ENCODE assay signal across 10 cellular contexts in genomic region chr7:15839415-15840100, GRCh38.
DNase-seq lines count a peak whose midpoint lies in the region; ATAC-seq, FAIRE-seq and TF ChIP-seq lines count a peak whose summit lies in the region.
"Had no signal": no experiment of that assay in that cellular context is flagged by ENCODE, and none has a peak within 500 bp of the region (broad histone marks: within the 10 kb centered on the region; RNA-seq: fewer than 3 reads in every experiment).

No MANE protein-coding gene starts in this region.

- ATAC-seq in naive B cell (ENCODE audit: low read depth in 2 of 2) (peak in 1 of 2 donors; percentile 36), GM19035 (IDR thresholded peaks at IDR 0.05; ENCODE audit: unreplicated experiment) (no peak)

- no peaks in the 10 kb centered on the region for H3F3A ChIP-seq in MM.1S (ENCODE audit: insufficient read depth, low read length)

- H3K9me3 ChIP-seq in MM.1S (replicated peaks; ENCODE audit: insufficient read depth, low read length), result no peaks in the 10 kb centered on the region

- intact Hi-C loops in activated T-helper 2 cell treated with anti-CD3 and anti-CD28 coated beads, Interferon-gamma antibody, Interleukin-2, Interleukin-4, amounts not matched to agents 10 μg/mL and 5 μg/mL and 100 μg/mL, durations not matched to agents 14 hours and 24 hours and 36 hours (cut with micrococcal nuclease), result no loop called here

- no peaks in the 10 kb centered on the region for H3K4me1 ChIP-seq in MM.1S (ENCODE audit: low read length)

- H3K9me2 ChIP-seq in MM.1S (replicated peaks; ENCODE audit: insufficient read depth, low read length), result no peaks in the 10 kb centered on the region

- H3K27ac ChIP-seq in MM.1S (ENCODE audit: low read length), result no peak overlapping the region

- H3K36me3 ChIP-seq in MM.1S (replicated peaks; ENCODE audit: insufficient read depth, low read length), result no peaks in the 10 kb centered on the region

- FAIRE-seq in RCC 7860 (lab: Jason Lieb, UNC), result no peak

- H4K20me1 ChIP-seq in MM.1S (ENCODE audit: insufficient read depth, low read length), result no peaks in the 10 kb centered on the region

- H3K27ac Mint-ChIP-seq in naive B cell, result no peak overlapping the region
- H3K27ac Mint-ChIP-seq in activated T-helper 2 cell treated with anti-CD3 and anti-CD28 coated beads, Interferon-gamma antibody, Interleukin-2, Interleukin-4, amounts not matched to agents 10 μg/mL and 5 μg/mL and 100 μg/mL, durations not matched to agents 14 hours and 24 hours and 36 hours, result no peak overlapping the region
- H3K27ac Mint-ChIP-seq: activated naive CD4-positive, alpha-beta T cell treated with anti-CD3 and anti-CD28 coated beads for 36 hours had no signal

- peaks cover 0 to 8% (median 5%) of the 10 kb centered on the region in 3 donors for H3K4me1 Mint-ChIP-seq in naive B cell
- no peaks in the 10 kb centered on the region for H3K4me1 Mint-ChIP-seq in activated T-helper 2 cell treated with anti-CD3 and anti-CD28 coated beads, Interferon-gamma antibody, Interleukin-2, Interleukin-4, amounts not matched to agents 10 μg/mL and 5 μg/mL and 100 μg/mL, durations not matched to agents 14 hours and 24 hours and 36 hours (ENCODE audit: low read depth)

- H3K36me3 Mint-ChIP-seq in naive B cell, result no peaks in the 10 kb centered on the region
- no peaks in the 10 kb centered on the region for H3K36me3 Mint-ChIP-seq in activated T-helper 2 cell treated with anti-CD3 and anti-CD28 coated beads, Interferon-gamma antibody, Interleukin-2, Interleukin-4, amounts not matched to agents 10 μg/mL and 5 μg/mL and 100 μg/mL, durations not matched to agents 14 hours and 24 hours and 36 hours (ENCODE audit: low read depth)

- H3K9ac ChIP-seq in MM.1S (ENCODE audit: low read length), result no peak overlapping the region

- no peaks in the 10 kb centered on the region for H3K79me2 ChIP-seq in MM.1S (ENCODE audit: low read length)

- DNase-seq in ACHN (peak; percentile 44), NCI-H1694 treated with DMSO at 0.1 percent for 48 hours (lab: John Stamatoyannopoulos, UW) (peak; percentile 56), fibroblast of the aortic adventitia (ENCODE audit: low read depth) (peak; percentile 41), naive B cell (peak; percentile 1), RCC 7860 (ENCODE audit: low spot score) (no peak), MM.1S (no peak)
- DNase-seq in activated T-helper 2 cell treated with anti-CD3 and anti-CD28 coated beads, Interferon-gamma antibody, Interleukin-2, Interleukin-4, amounts not matched to agents 10 μg/mL and 5 μg/mL and 100 μg/mL, durations not matched to agents 14 hours and 24 hours and 36 hours (ENCODE audit: low spot score), result no peak
- DNase-seq: activated naive CD4-positive, alpha-beta T cell treated with anti-CD3 and anti-CD28 coated beads for 36 hours; small intestine had no signal

- no peak overlapping the region for H2AFZ ChIP-seq in MM.1S (ENCODE audit: low read length)

- H3K4me3 Mint-ChIP-seq in naive B cell, result peak overlapping the region in 1 of 8 donors; percentile 35
- no peak overlapping the region for H3K4me3 Mint-ChIP-seq in activated T-helper 2 cell treated with anti-CD3 and anti-CD28 coated beads, Interferon-gamma antibody, Interleukin-2, Interleukin-4, amounts not matched to agents 10 μg/mL and 5 μg/mL and 100 μg/mL, durations not matched to agents 14 hours and 24 hours and 36 hours (ENCODE audit: low read depth)
- H3K4me3 Mint-ChIP-seq: activated naive CD4-positive, alpha-beta T cell treated with anti-CD3 and anti-CD28 coated beads for 36 hours had no signal

- in situ Hi-C loops in ACHN (cut with HindIII; ENCODE audit: low pct_ligation_motif_present, low pct_unique_long_range_greater_than_20kb, low sequenced_read_pairs), result no loop called here

- no peak for TF ChIP-seq CTCF in fibroblast of the aortic adventitia (IDR thresholded peaks at IDR 0.05; ENCODE audit: insufficient read depth, low read length)
- no peak for TF ChIP-seq CTCF in MM.1S (IDR thresholded peaks at IDR 0.05; ENCODE audit: low read length)

- no peak overlapping the region for H3K4me2 ChIP-seq in MM.1S (ENCODE audit: low read depth, low read length)

- H3K4me3 ChIP-seq in fibroblast of the aortic adventitia (ENCODE audit: low read depth, low read length), result peak overlapping the region; percentile 15
- no peak overlapping the region for H3K4me3 ChIP-seq in MM.1S (ENCODE audit: low read length)

- no peaks in the 10 kb centered on the region for H3K27me3 ChIP-seq in MM.1S (replicated peaks; ENCODE audit: insufficient read depth, low read length)

- no peaks in the 10 kb centered on the region for H3K27me3 Mint-ChIP-seq in naive B cell
- H3K27me3 Mint-ChIP-seq in activated T-helper 2 cell treated with anti-CD3 and anti-CD28 coated beads, Interferon-gamma antibody, Interleukin-2, Interleukin-4, amounts not matched to agents 10 μg/mL and 5 μg/mL and 100 μg/mL, durations not matched to agents 14 hours and 24 hours and 36 hours (ENCODE audit: low read depth), result no peaks in the 10 kb centered on the region

- no peaks in the 10 kb centered on the region for H3K9me3 Mint-ChIP-seq in naive B cell
- peaks cover 6% of the 10 kb centered on the region for H3K9me3 Mint-ChIP-seq in activated T-helper 2 cell treated with anti-CD3 and anti-CD28 coated beads, Interferon-gamma antibody, Interleukin-2, Interleukin-4, amounts not matched to agents 10 μg/mL and 5 μg/mL and 100 μg/mL, durations not matched to agents 14 hours and 24 hours and 36 hours
- H3K9me3 Mint-ChIP-seq: activated naive CD4-positive, alpha-beta T cell treated with anti-CD3 and anti-CD28 coated beads for 36 hours had no signal

Comparison
In these comparisons a context has a peak if more than half of its experiments do, and no peak if none do; other contexts are left out.
1. DNase-seq: peak in ACHN (single experiment), NCI-H1694 treated with DMSO at 0.1 percent for 48 hours (single experiment), fibroblast of the aortic adventitia (single experiment) and naive B cell (single experiment); none in activated T-helper 2 cell treated with anti-CD3 and anti-CD28 coated beads, Interferon-gamma antibody, Interleukin-2, Interleukin-4, amounts not matched to agents 10 μg/mL and 5 μg/mL and 100 μg/mL, durations not matched to agents 14 hours and 24 hours and 36 hours (single experiment), RCC 7860 (single experiment) and MM.1S (single experiment).